8 cellular contexts compared by ENCODE assay signal in the genomic region with DNA sequence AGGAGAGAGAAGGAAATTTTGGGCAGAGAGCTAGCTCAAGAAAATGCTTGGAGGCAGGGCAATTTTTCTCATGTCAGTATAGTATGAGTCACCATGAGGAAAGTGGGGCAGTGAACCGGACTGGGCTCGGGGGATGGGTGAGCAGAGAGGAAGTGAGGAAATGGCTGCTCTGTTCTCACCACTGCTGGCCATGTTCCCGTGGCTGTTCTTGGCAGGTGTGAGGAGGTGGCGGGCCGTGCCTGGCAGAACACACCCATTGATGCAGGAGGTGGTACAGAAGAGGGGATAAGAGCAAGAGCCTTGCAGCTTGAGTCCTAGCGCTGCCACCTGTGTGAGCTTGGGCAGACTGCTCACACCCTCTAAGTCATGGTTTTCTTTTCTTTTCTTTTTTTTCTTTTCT.
DNase-seq lines count a peak whose midpoint lies in the region; ATAC-seq and TF ChIP-seq lines count a peak whose summit lies in the region.

No MANE protein-coding gene starts in this region.

- intact Hi-C loops in natural killer cell (cut with micrococcal nuclease) (no loop called here), heart right ventricle (cut with DNase I) (loop anchor here in 2 of 10 donors (2.0 to 10.0 kb wide), 4 partner anchors 37 to 308 kb away; partner anchors contain the start of gene BAMBI (in 1 of the 2)), spleen (cut with DNase I; ENCODE audit: low total_unique reads) (no loop called here)

- no peak for TF ChIP-seq CTCF in natural killer cell (IDR thresholded peaks at IDR 0.05)
- TF ChIP-seq CTCF in heart right ventricle (IDR thresholded peaks at IDR 0.05) = no peak
- no peak for TF ChIP-seq CTCF in spleen (IDR thresholded peaks at IDR 0.05 in 8 of 11, conservative IDR thresholded peaks at IDR 0.05 in 3 of 11)

- no peaks in the 10 kb centered on the region for H3K9me3 ChIP-seq in heart right ventricle
- H3K9me3 ChIP-seq in spleen = no peaks in the 10 kb centered on the region

- no peak overlapping the region for H3K27ac Mint-ChIP-seq in natural killer cell treated with Interleukin-12 subunit alpha and Interleukin-12 subunit beta and Interleukin-15 and Interleukin-18, amount 100 ng/mL, for 72 hours
- H3K27ac Mint-ChIP-seq in natural killer cell = no peak overlapping the region

- H3K4me3 Mint-ChIP-seq in natural killer cell treated with Interleukin-12 subunit alpha and Interleukin-12 subunit beta and Interleukin-15 and Interleukin-18, amount 100 ng/mL, for 72 hours = no peak overlapping the region
- no peak overlapping the region for H3K4me3 Mint-ChIP-seq in natural killer cell

- no peaks in the 10 kb centered on the region for H3K9me3 Mint-ChIP-seq in natural killer cell treated with Interleukin-12 subunit alpha and Interleukin-12 subunit beta and Interleukin-15 and Interleukin-18, amount 100 ng/mL, for 72 hours
- no peaks in the 10 kb centered on the region for H3K9me3 Mint-ChIP-seq in natural killer cell

- no peaks in the 10 kb centered on the region for H3K27me3 ChIP-seq in heart right ventricle
- no peaks in the 10 kb centered on the region for H3K27me3 ChIP-seq in spleen (replicated peaks in 1 of 7)

- H3K4me1 ChIP-seq in heart right ventricle (peaks cover 0 to 25% (median 13%) of the 10 kb centered on the region in 9 donors), spleen (peaks cover 0 to 15% (median 5%) of the 10 kb centered on the region in 6 donors)

- ATAC-seq in natural killer cell treated with Interleukin-12 subunit alpha and Interleukin-12 subunit beta and Interleukin-15 and Interleukin-18, amount 100 ng/mL, for 72 hours = peak; percentile 77 to 78
- ATAC-seq in natural killer cell (no peak), HG03571 (IDR thresholded peaks at IDR 0.05; ENCODE audit: unreplicated experiment) (peak; percentile 64), heart right ventricle (peak; percentile 86 to 98 (median 96)), HG02970 (IDR thresholded peaks at IDR 0.05; ENCODE audit: low FRiP score, unreplicated experiment) (no peak)

- 11 to 15% methylated on average over 6 of the region's 6 CpGs for WGBS in heart right ventricle, 2 donors
- 11 to 23% (median 18%) methylated on average over 6 of the region's 6 CpGs for WGBS in spleen, 5 donors

- no peak for TF ChIP-seq POLR2A in spleen (IDR thresholded peaks at IDR 0.05)

- H3K27me3 Mint-ChIP-seq in natural killer cell treated with Interleukin-12 subunit alpha and Interleukin-12 subunit beta and Interleukin-15 and Interleukin-18, amount 100 ng/mL, for 72 hours = peaks cover 8 to 10% of the 10 kb centered on the region in 2 donors
- H3K27me3 Mint-ChIP-seq in natural killer cell (ENCODE audit: low read depth in 2 of 2) = peaks cover 0 to 3% of the 10 kb centered on the region in 2 donors

- no peaks in the 10 kb centered on the region for H3K36me3 Mint-ChIP-seq in natural killer cell treated with Interleukin-12 subunit alpha and Interleukin-12 subunit beta and Interleukin-15 and Interleukin-18, amount 100 ng/mL, for 72 hours
- no peaks in the 10 kb centered on the region for H3K36me3 Mint-ChIP-seq in natural killer cell

- H3K27ac ChIP-seq in heart right ventricle = peak overlapping the region in 2 of 10 donors; percentile 32 to 39
- H3K27ac ChIP-seq in spleen = no peak overlapping the region

- peaks cover 4 to 9% of the 10 kb centered on the region in 2 donors for H3K4me1 Mint-ChIP-seq in natural killer cell treated with Interleukin-12 subunit alpha and Interleukin-12 subunit beta and Interleukin-15 and Interleukin-18, amount 100 ng/mL, for 72 hours (ENCODE audit: low read depth in 2 of 2)
- peaks cover 0 to 10% of the 10 kb centered on the region in 2 donors for H3K4me1 Mint-ChIP-seq in natural killer cell

- H3K4me3 ChIP-seq in heart right ventricle = no peak overlapping the region
- H3K4me3 ChIP-seq in spleen = no peak overlapping the region

- H3K36me3 ChIP-seq in heart right ventricle = no peaks in the 10 kb centered on the region
- no peaks in the 10 kb centered on the region for H3K36me3 ChIP-seq in spleen

- DNase-seq in natural killer cell treated with Interleukin-12 subunit alpha and Interleukin-12 subunit beta and Interleukin-15 and Interleukin-18, amount 100 ng/mL, for 72 hours (ENCODE audit: low spot score) = no peak
- DNase-seq in natural killer cell (no peak), T1000 (lab: John Stamatoyannopoulos, UW) (peak; percentile 19), heart right ventricle (peak; percentile 84 to 86), spleen (peak; percentile 76), NCI-H2081 treated with DMSO at 0.1 percent for 48 hours (lab: John Stamatoyannopoulos, UW) (no peak)

Comparison
In these comparisons a context has a peak if more than half of its experiments do, and no peak if none do; other contexts are left out.
1. ATAC-seq: peak in natural killer cell treated with Interleukin-12 subunit alpha and Interleukin-12 subunit beta and Interleukin-15 and Interleukin-18, amount 100 ng/mL, for 72 hours (2 of 2), HG03571 (single experiment) and heart right ventricle (8 of 8); none in natural killer cell (0 of 3) and HG02970 (single experiment).
2. DNase-seq: peak in T1000 (single experiment), heart right ventricle (2 of 2) and spleen (single experiment); none in natural killer cell treated with Interleukin-12 subunit alpha and Interleukin-12 subunit beta and Interleukin-15 and Interleukin-18, amount 100 ng/mL, for 72 hours (single experiment), natural killer cell (single experiment) and NCI-H2081 treated with DMSO at 0.1 percent for 48 hours (single experiment).